In the genomic region with DNA sequence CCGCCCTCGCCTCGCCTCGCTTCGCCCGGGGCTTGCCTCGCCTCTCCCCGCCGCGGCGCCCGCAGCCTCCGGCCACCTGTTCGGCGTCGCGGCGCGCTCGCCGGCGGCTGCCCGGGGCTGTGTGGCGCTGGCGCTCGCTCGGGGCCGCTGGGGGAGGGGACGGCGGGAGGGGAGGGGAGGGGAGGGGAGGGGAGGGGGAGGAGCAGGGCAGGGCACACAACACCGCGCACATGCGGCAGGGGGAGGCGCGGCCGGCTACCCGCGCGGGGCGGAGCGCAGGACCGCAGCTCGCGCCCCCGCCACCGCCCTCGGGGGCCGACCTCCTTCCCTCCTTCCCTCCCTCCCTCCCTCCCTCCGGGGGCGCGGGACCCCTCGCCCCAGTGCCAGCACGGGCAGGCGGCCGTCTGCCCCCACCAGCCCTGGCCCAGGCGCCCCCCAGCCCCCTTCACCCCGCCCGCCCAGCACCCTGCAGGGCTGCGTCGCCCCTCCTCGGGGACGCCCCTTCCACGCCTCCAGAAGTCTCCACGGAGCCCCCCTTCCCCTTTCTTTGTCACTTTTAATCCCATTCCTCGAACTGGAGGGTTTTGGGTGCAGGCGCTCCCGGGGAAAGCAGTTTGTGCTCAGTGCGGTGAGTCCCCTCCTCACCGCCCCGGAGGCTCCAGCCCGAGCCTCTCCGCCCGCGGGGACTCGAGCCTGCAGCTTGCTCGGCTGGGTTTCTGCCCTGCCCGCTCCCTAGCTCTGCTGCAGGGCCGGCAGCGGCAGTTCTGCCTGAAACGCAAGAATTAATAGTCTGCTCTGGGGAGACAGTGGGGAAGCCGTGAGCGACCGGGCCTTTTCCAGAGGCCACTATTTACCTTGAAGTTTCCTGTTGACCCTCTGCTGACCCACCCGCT, we compare ENCODE assay signal across 8 cellular contexts. TPM values are rescaled to one million over a fixed set of nuclear protein-coding genes. Genes with fewer than 3 reads are reported as not detected.
A peak's percentile ranks its signal among the peaks of the same experiment; 100 is the strongest.
DNase-seq lines count a peak whose midpoint lies in the region; ATAC-seq and TF ChIP-seq lines count a peak whose summit lies in the region.

PARD3 (minus strand) TSS at position 123 of the 893 bp plus-strand sequence. CDS start 301 bp downstream, outside the sequence.

- H3K4me1 ChIP-seq in Peyer's patch (peaks cover 0 to 22% (median 0%) of the 10 kb centered on the region in 4 donors), colonic mucosa (peaks cover 7% of the 10 kb centered on the region)

- H3K27ac ChIP-seq in Peyer's patch (peak within 1 kb of the TSS; percentile 66 to 91 (median 82)), colonic mucosa (peak within 1 kb of the TSS; percentile 76), layer of hippocampus (ENCODE audit: low read depth, low read length) (peak within 1 kb of the TSS; percentile 71)

- H3K27me3 Mint-ChIP-seq in stimulated activated naive CD8-positive, alpha-beta T cell treated with anti-CD3 and anti-CD28 coated beads, Interleukin-15, amount 100 ng/mL, for 72 hours = peaks cover 77% of the 10 kb centered on the region

- H3K36me3 ChIP-seq in Peyer's patch (no peaks in the 10 kb centered on the region), colonic mucosa (no peaks in the 10 kb centered on the region)

- peak within 1 kb of the TSS; percentile 71 to 85 for H3K4me3 Mint-ChIP-seq in stimulated activated naive CD8-positive, alpha-beta T cell treated with anti-CD3 and anti-CD28 coated beads, Interleukin-15, amount 100 ng/mL, for 72 hours

- peak within 1 kb of the TSS; percentile 44 to 97 (median 76) for H3K4me3 ChIP-seq in Peyer's patch
- H3K4me3 ChIP-seq in colonic mucosa = peak within 1 kb of the TSS; percentile 92

- peaks cover 14% of the 10 kb centered on the region for H3K4me1 Mint-ChIP-seq in stimulated activated naive CD8-positive, alpha-beta T cell treated with anti-CD3 and anti-CD28 coated beads, Interleukin-15, amount 100 ng/mL, for 72 hours

- DNase-seq in activated T-cell treated with anti-CD3 and anti-CD28 coated beads for 48 hours (ENCODE audit: low read depth) (peak; percentile 16), activated T-cell treated with anti-CD3 and anti-CD28 coated beads for 4 hours (no peak), Peyer's patch (peak in 2 of 3 donors; percentile 66 to 80), colonic mucosa (peak; percentile 69), OCI-M2 (lab: John Stamatoyannopoulos, UW; ENCODE audit: unreplicated experiment) (no peak)
- no peak for DNase-seq in stimulated activated naive CD8-positive, alpha-beta T cell treated with anti-CD3 and anti-CD28 coated beads, Interleukin-15, amount 100 ng/mL, for 72 hours

- TF ChIP-seq CTCF in Peyer's patch (IDR thresholded peaks at IDR 0.05) (no peak), colonic mucosa (IDR thresholded peaks at IDR 0.05) (no peak)

- H3K9ac ChIP-seq in colonic mucosa (ENCODE audit: low read depth in 2 of 2, low read length in 2 of 2) = peak within 1 kb of the TSS; percentile 69 to 84

- no peak for TF ChIP-seq POLR2A in Peyer's patch (IDR thresholded peaks at IDR 0.05)

- no peaks in the 10 kb centered on the region for H3K9me3 Mint-ChIP-seq in stimulated activated naive CD8-positive, alpha-beta T cell treated with anti-CD3 and anti-CD28 coated beads, Interleukin-15, amount 100 ng/mL, for 72 hours

- H3K27ac Mint-ChIP-seq in stimulated activated naive CD8-positive, alpha-beta T cell treated with anti-CD3 and anti-CD28 coated beads, Interleukin-15, amount 100 ng/mL, for 72 hours = no peak within 1 kb of the TSS

- no peaks in the 10 kb centered on the region for H3K27me3 ChIP-seq in Peyer's patch
- H3K27me3 ChIP-seq in colonic mucosa = no peaks in the 10 kb centered on the region
- H3K27me3 ChIP-seq in layer of hippocampus (ENCODE audit: control insufficient read depth, insufficient read depth, low read length) = peaks cover 2% of the 10 kb centered on the region

- H3K9me3 ChIP-seq in Peyer's patch = no peaks in the 10 kb centered on the region
- H3K9me3 ChIP-seq in colonic mucosa = no peaks in the 10 kb centered on the region

- intact Hi-C loops in colonic mucosa (cut with DNase I) = loop anchor here (10.0 kb wide), 1 partner anchor 91 kb away; no protein-coding TSS in a partner anchor

- peak; percentile 38 for ATAC-seq in HG03095 (IDR thresholded peaks at IDR 0.05; ENCODE audit: unreplicated experiment)
- peak; percentile 59 for ATAC-seq in stimulated activated naive CD8-positive, alpha-beta T cell treated with anti-CD3 and anti-CD28 coated beads, Interleukin-15, amount 100 ng/mL, for 72 hours

RNA-seq across cellular contexts. Expression of gene PARD3, which starts in this region (rescaled TPM):
- 100 to 1,000 TPM in 1 of 4 donors, 10 to 100 TPM in 3; 39.2 to 124 (median 48.0) TPM for total RNA-seq in Peyer's patch
- total RNA-seq in colonic mucosa = 10 to 100 TPM; 41.7 to 48.8 TPM

Comparison
In these comparisons a context has a peak if more than half of its experiments do, and no peak if none do; other contexts are left out.
1. DNase-seq: peak in activated T-cell treated with anti-CD3 and anti-CD28 coated beads for 48 hours (single experiment), Peyer's patch (2 of 3) and colonic mucosa (single experiment); none in activated T-cell treated with anti-CD3 and anti-CD28 coated beads for 4 hours (single experiment), stimulated activated naive CD8-positive, alpha-beta T cell treated with anti-CD3 and anti-CD28 coated beads, Interleukin-15, amount 100 ng/mL, for 72 hours (0 of 2) and OCI-M2 (single experiment).
2. Peak in every context shown above with its lines, with median percentiles within 50 percentile points of each other: H3K27ac ChIP-seq.